ENCODE assay signal across 19 cellular contexts in genomic region chr12:93483151-93483807, GRCh38.
"Had no signal": no experiment of that assay in that cellular context is flagged by ENCODE, and none has a peak within 500 bp of the region (broad histone marks: within the 10 kb centered on the region; RNA-seq: fewer than 3 reads in every experiment).

No MANE protein-coding gene starts in this region.

- H3K9me3 ChIP-seq: esophagus muscularis mucosa, gastrocnemius medialis, left ventricle myocardium inferior, lower lobe of right lung, sigmoid colon, testis, tibial nerve had no signal

- H3K27me3 ChIP-seq: esophagus muscularis mucosa, gastrocnemius medialis, sigmoid colon, testis, tibial nerve had no signal

- ATAC-seq: effector memory CD8-positive, alpha-beta T cell; gastrocnemius medialis; lower lobe of right lung; naive thymus-derived CD4-positive, alpha-beta T cell; stimulated activated naive B cell treated with anti-CD40 and anti-IgM and Interleukin-4, amounts not matched to agents 10 μg/mL and 1 μg/mL and 100 μg/mL, for 72 hours; stimulated activated naive CD8-positive, alpha-beta T cell treated with anti-CD3 and anti-CD28 coated beads, Interleukin-15, amount 100 ng/mL, for 72 hours had no signal

- H3K4me3 ChIP-seq: esophagus muscularis mucosa, gastrocnemius medialis, left ventricle myocardium inferior, lower lobe of right lung, sigmoid colon, skin epidermis, testis, tibial nerve had no signal

- H3K4me1 ChIP-seq: esophagus muscularis mucosa, gastrocnemius medialis, left ventricle myocardium inferior, lower lobe of right lung, sigmoid colon, testis had no signal

- H3K27ac ChIP-seq: epithelial cell of prostate, esophagus muscularis mucosa, gastrocnemius medialis, left ventricle myocardium inferior, lower lobe of right lung, sigmoid colon, skin epidermis, testis, tibial nerve had no signal

- DNase-seq: effector memory CD8-positive, alpha-beta T cell; gastrocnemius medialis; glutamatergic neuron; islet precursor cell; left ventricle myocardium inferior; lower lobe of right lung; mesenchymal stem cell; naive thymus-derived CD4-positive, alpha-beta T cell; posterior cingulate gyrus; sigmoid colon; stimulated activated CD4-positive, alpha-beta T cell treated with anti-CD3 and anti-CD28 coated beads, Interleukin-2, amount 100 ng/mL, for 24 hours; stimulated activated CD4-positive, alpha-beta T cell treated with anti-CD3 and anti-CD28 coated beads, Interleukin-4, amount 100 ng/mL, for 4 hours; stimulated activated naive B cell treated with anti-CD40 and anti-IgM and Interleukin-4, amounts not matched to agents 10 μg/mL and 1 μg/mL and 100 μg/mL, for 72 hours; stimulated activated naive CD8-positive, alpha-beta T cell treated with anti-CD3 and anti-CD28 coated beads, Interleukin-15, amount 100 ng/mL, for 72 hours; testis had no signal
